ENCODE assay signal across 8 cellular contexts in genomic region chr22:24206460-24207263, GRCh38. TPM values are rescaled to one million over a fixed set of nuclear protein-coding genes. Genes with fewer than 3 reads are reported as not detected.
DNase-seq lines count a peak whose midpoint lies in the region; ATAC-seq and TF ChIP-seq lines count a peak whose summit lies in the region.
"Not testable (repeated sequence)": the region's sequence is repeated elsewhere in the genome, so short reads cannot be mapped to it uniquely, and the experiment has no call there.

No MANE protein-coding gene starts in this region.

- H3K9me3 ChIP-seq in AG04450 (ENCODE audit: control insufficient read depth, insufficient read depth, low read length); IMR-90 (ENCODE audit: control insufficient read depth, insufficient read depth, low read length); right atrium auricular region; naive thymus-derived CD4-positive, alpha-beta T cell (ENCODE audit: control insufficient read depth in 2 of 3, low read length in 3 of 3): not testable (repeated sequence)

- 100% methylated on average over 1 of the region's 15 CpGs; no CpG with 5 or more reads in 1 of the 2 experiments for WGBS in IMR-90 (ENCODE audit: extremely low coverage in 2 of 2, insufficient read length in 1 of 2), 2 experiments

- H3K27me3 Mint-ChIP-seq in activated CD8-positive, alpha-beta memory T cell treated with anti-CD3 and anti-CD28 coated beads, Interleukin-2, amount 10 ng/mL, durations not matched to agents 7 days and 5 days; naive thymus-derived CD4-positive, alpha-beta T cell; stimulated activated memory B cell treated with anti-CD40 and anti-IgM and Interleukin-4, amounts not matched to agents 10 μg/mL and 1 μg/mL and 100 μg/mL, for 72 hours: not testable (repeated sequence)

- TF ChIP-seq RAD21 in IMR-90 (IDR thresholded peaks at IDR 0.05; ENCODE audit: low read length): not testable (repeated sequence)

- peak overlapping the region; percentile 23; the same call in 1 of the 2 replicates for H3K4me2 ChIP-seq in IMR-90 (ENCODE audit: low read depth, low read length)

- peaks cover 49% of the 10 kb centered on the region for H3K4me1 Mint-ChIP-seq in activated CD8-positive, alpha-beta memory T cell treated with anti-CD3 and anti-CD28 coated beads, Interleukin-2, amount 10 ng/mL, durations not matched to agents 7 days and 5 days
- H3K4me1 Mint-ChIP-seq in naive thymus-derived CD4-positive, alpha-beta T cell: peaks cover 14 to 44% (median 19%) of the 10 kb centered on the region in 7 donors
- peaks cover 27% of the 10 kb centered on the region for H3K4me1 Mint-ChIP-seq in stimulated activated memory B cell treated with anti-CD40 and anti-IgM and Interleukin-4, amounts not matched to agents 10 μg/mL and 1 μg/mL and 100 μg/mL, for 72 hours

- peak overlapping the region; percentile 93 for H3K4ac ChIP-seq in IMR-90 (ENCODE audit: low read depth, low read length)

- CTCF ChIA-PET in AG04450 (lab: Charles Lee): interaction anchor here (0.6 to 1.3 kb wide), 3 partner anchors 41 to 102 kb away, joined by 3 to 4 read pairs (median 3); no protein-coding TSS in a partner anchor
- CTCF ChIA-PET in IMR-90 (lab: Yijun Ruan, JAX); naive thymus-derived CD4-positive, alpha-beta T cell (lab: Charles Lee): not testable (repeated sequence)
- CTCF ChIA-PET in activated CD8-positive, alpha-beta memory T cell treated with anti-CD3 and anti-CD28 coated beads, Interleukin-2, amount 10 ng/mL, durations not matched to agents 7 days and 5 days (lab: Charles Lee): interaction anchor here (0.6 to 3.6 kb wide), 8 partner anchors 8 to 49 kb away, joined by 3 to 17 read pairs (median 4); no protein-coding TSS in a partner anchor

- not testable (repeated sequence) for H3K79me1 ChIP-seq in IMR-90 (ENCODE audit: low read depth in 1 of 2, low read length in 2 of 2)

- not testable (repeated sequence) for DNase-seq in AG04450 (ENCODE audit: low read depth, low spot score); activated CD8-positive, alpha-beta memory T cell treated with anti-CD3 and anti-CD28 coated beads, Interleukin-2, amount 10 ng/mL, durations not matched to agents 7 days and 5 days; right atrium auricular region (ENCODE audit: low spot score); naive thymus-derived CD4-positive, alpha-beta T cell
- DNase-seq in IMR-90: peak; percentile 35
- peak; percentile 30 for DNase-seq in RPMI7951 (ENCODE audit: low read depth)
- peak; percentile 43 for DNase-seq in choroid plexus epithelial cell (ENCODE audit: low read depth)

- H4K91ac ChIP-seq in IMR-90 (ENCODE audit: insufficient read depth, low read depth, low read length): peak overlapping the region; percentile 91

- H2AK5ac ChIP-seq in IMR-90 (ENCODE audit: low read depth, low read length): peak overlapping the region; percentile 96

- H3K14ac ChIP-seq in IMR-90 (replicated peaks; ENCODE audit: low read depth, low read length): peak overlapping the region; percentile 94

- peak overlapping the region; percentile 98 for H2BK20ac ChIP-seq in IMR-90 (ENCODE audit: low read depth, low read length)

- peak overlapping the region; percentile 89 for H3K56ac ChIP-seq in IMR-90 (ENCODE audit: extremely low read depth, insufficient read depth, low read length)

- dilution Hi-C loops in IMR-90 (cut with HindIII; ENCODE audit: low sequenced_read_pairs, unreplicated experiment): not testable (repeated sequence)

- H3K4me1 ChIP-seq in IMR-90 (ENCODE audit: control insufficient read depth, insufficient read depth, low read length) (peaks cover 24% of the 10 kb centered on the region), right atrium auricular region (peaks cover 0 to 22% of the 10 kb centered on the region in 2 donors)
- peaks cover 0 to 11% of the 10 kb centered on the region in 2 donors for H3K4me1 ChIP-seq in naive thymus-derived CD4-positive, alpha-beta T cell (ENCODE audit: control insufficient read depth in 2 of 2, insufficient read depth in 2 of 2, low read length in 2 of 2)

- not testable (repeated sequence) for H3K27me3 ChIP-seq in AG04450 (ENCODE audit: control insufficient read depth, insufficient read depth, low read length); IMR-90 (ENCODE audit: control insufficient read depth, insufficient read depth, low read length); right atrium auricular region; naive thymus-derived CD4-positive, alpha-beta T cell (ENCODE audit: control insufficient read depth in 2 of 2, insufficient read depth in 2 of 2, low read length in 2 of 2)

- H3K23ac ChIP-seq in IMR-90 (ENCODE audit: low read depth, low read length): peak overlapping the region; percentile 70

- H3K27ac ChIP-seq in AG04450 (ENCODE audit: low read depth, low read length) (peak overlapping the region; percentile 96), IMR-90 (ENCODE audit: insufficient read depth, low read length) (peak overlapping the region; percentile 89), right atrium auricular region (peak overlapping the region; percentile 75 to 89)
- H3K27ac ChIP-seq in naive thymus-derived CD4-positive, alpha-beta T cell (ENCODE audit: low read depth, low read length): not testable (repeated sequence)

- H3K4me3 ChIP-seq in AG04450 (ENCODE audit: low read depth, low read length); IMR-90 (ENCODE audit: insufficient read depth, low read depth, low read length); choroid plexus epithelial cell (ENCODE audit: low read depth, low read length); right atrium auricular region; naive thymus-derived CD4-positive, alpha-beta T cell (ENCODE audit: low read length): not testable (repeated sequence)

- TF ChIP-seq CTCF in AG04450 (IDR thresholded peaks at IDR 0.05; ENCODE audit: low read depth, low read length); IMR-90 (conservative IDR thresholded peaks at IDR 0.05; ENCODE audit: low read depth, low read length); choroid plexus epithelial cell (conservative IDR thresholded peaks at IDR 0.05; ENCODE audit: low read depth, low read length); right atrium auricular region (IDR thresholded peaks at IDR 0.05): not testable (repeated sequence)

- peak overlapping the region; percentile 99 for H2BK5ac ChIP-seq in IMR-90 (ENCODE audit: low read depth, low read length, poor library complexity, severe bottlenecking)

- H3K9me3 Mint-ChIP-seq in activated CD8-positive, alpha-beta memory T cell treated with anti-CD3 and anti-CD28 coated beads, Interleukin-2, amount 10 ng/mL, durations not matched to agents 7 days and 5 days (ENCODE audit: low read depth); naive thymus-derived CD4-positive, alpha-beta T cell; stimulated activated memory B cell treated with anti-CD40 and anti-IgM and Interleukin-4, amounts not matched to agents 10 μg/mL and 1 μg/mL and 100 μg/mL, for 72 hours: not testable (repeated sequence)

- H4K5ac ChIP-seq in IMR-90 (ENCODE audit: low read depth, low read length): peak overlapping the region; percentile 83; the same call in 1 of the 2 replicates

- not testable (repeated sequence) for BruUV-seq in IMR-90 (replicated peaks; lab: Mats Ljungman, UMichigan)

- peak overlapping the region; percentile 77 to 90 for H4K8ac ChIP-seq in IMR-90 (ENCODE audit: low read depth in 2 of 2, low read length in 2 of 2)

- H3K9me1 ChIP-seq in IMR-90 (ENCODE audit: insufficient read depth, low read length): not testable (repeated sequence)

- peak overlapping the region; percentile 57; the same call in 1 of the 2 replicates for H3K9ac ChIP-seq in IMR-90 (ENCODE audit: low read depth, low read length)

- not testable (repeated sequence) for H3K36me3 Mint-ChIP-seq in activated CD8-positive, alpha-beta memory T cell treated with anti-CD3 and anti-CD28 coated beads, Interleukin-2, amount 10 ng/mL, durations not matched to agents 7 days and 5 days; naive thymus-derived CD4-positive, alpha-beta T cell; stimulated activated memory B cell treated with anti-CD40 and anti-IgM and Interleukin-4, amounts not matched to agents 10 μg/mL and 1 μg/mL and 100 μg/mL, for 72 hours

- POLR2A ChIA-PET in AG04450 (lab: Yijun Ruan, JAX): interaction anchor here (0.6 to 1.8 kb wide), 2 partner anchors 25 to 39 kb away, joined by 5 to 7 read pairs; partner anchors contain the start of gene GGT5
- POLR2A ChIA-PET in IMR-90 (lab: Charles Lee; ENCODE audit: unreplicated experiment); naive thymus-derived CD4-positive, alpha-beta T cell (lab: Charles Lee): not testable (repeated sequence)

- H3K4me3 Mint-ChIP-seq in activated CD8-positive, alpha-beta memory T cell treated with anti-CD3 and anti-CD28 coated beads, Interleukin-2, amount 10 ng/mL, durations not matched to agents 7 days and 5 days; stimulated activated memory B cell treated with anti-CD40 and anti-IgM and Interleukin-4, amounts not matched to agents 10 μg/mL and 1 μg/mL and 100 μg/mL, for 72 hours: not testable (repeated sequence)
- peak overlapping the region in 3 of 10 donors; percentile 39 to 54 (median 52) for H3K4me3 Mint-ChIP-seq in naive thymus-derived CD4-positive, alpha-beta T cell

- H2BK15ac ChIP-seq in IMR-90 (ENCODE audit: low read depth, low read length): peak overlapping the region; percentile 71

- peak overlapping the region; percentile 89 for H3K27ac Mint-ChIP-seq in activated CD8-positive, alpha-beta memory T cell treated with anti-CD3 and anti-CD28 coated beads, Interleukin-2, amount 10 ng/mL, durations not matched to agents 7 days and 5 days
- peak overlapping the region in 6 of 9 donors; percentile 18 to 94 (median 60) for H3K27ac Mint-ChIP-seq in naive thymus-derived CD4-positive, alpha-beta T cell
- peak overlapping the region; percentile 25 for H3K27ac Mint-ChIP-seq in stimulated activated memory B cell treated with anti-CD40 and anti-IgM and Interleukin-4, amounts not matched to agents 10 μg/mL and 1 μg/mL and 100 μg/mL, for 72 hours

- intact Hi-C loops in IMR-90 (cut with micrococcal nuclease): loop anchor here (5.0 kb wide), 1 partner anchor 41 kb away; the partner anchor contains the start of gene GGT5
- intact Hi-C loops in naive thymus-derived CD4-positive, alpha-beta T cell (cut with micrococcal nuclease): loop anchor here in 1 of 2 donors (5.0 kb wide), 1 partner anchor 36 kb away; no protein-coding TSS in a partner anchor

- H2AK9ac ChIP-seq in IMR-90 (replicated peaks; ENCODE audit: low read depth, low read length, poor library complexity): peak overlapping the region; percentile 73

- ATAC-seq in IMR-90 (ENCODE audit: low read depth): peak; percentile 55
- not testable (repeated sequence) for ATAC-seq in activated CD8-positive, alpha-beta memory T cell treated with anti-CD3 and anti-CD28 coated beads, Interleukin-2, amount 10 ng/mL, durations not matched to agents 7 days and 5 days; naive thymus-derived CD4-positive, alpha-beta T cell
- peak; percentile 41 for ATAC-seq in stimulated activated memory B cell treated with anti-CD40 and anti-IgM and Interleukin-4, amounts not matched to agents 10 μg/mL and 1 μg/mL and 100 μg/mL, for 72 hours

- H3K36me3 ChIP-seq in IMR-90 (ENCODE audit: control insufficient read depth, insufficient read depth, low read length); right atrium auricular region; naive thymus-derived CD4-positive, alpha-beta T cell (ENCODE audit: control insufficient read depth in 2 of 3, insufficient read depth in 3 of 3, low read length in 3 of 3): not testable (repeated sequence)

- H3K18ac ChIP-seq in IMR-90 (ENCODE audit: low read depth, low read length): peak overlapping the region; percentile 98

- not testable (repeated sequence) for TF ChIP-seq POLR2A in IMR-90 (IDR thresholded peaks at IDR 0.05; ENCODE audit: low read depth, low read length)

- H2AFZ ChIP-seq in IMR-90 (replicated peaks; ENCODE audit: low read length, poor library complexity): not testable (repeated sequence)

- not testable (repeated sequence) for H4K20me1 ChIP-seq in IMR-90 (ENCODE audit: insufficient read depth, low read length)

- peak overlapping the region; percentile 97 for H2BK120ac ChIP-seq in IMR-90 (ENCODE audit: low read depth, low read length)

- in situ Hi-C loops in IMR-90 (cut with MboI; ENCODE audit: low sequenced_read_pairs): not testable (repeated sequence)

RNA-seq across cellular contexts. Expression of gene SUSD2, which starts 25.4 kb away (rescaled TPM):
- polyA plus RNA-seq in AG04450 (2011; rRNA removed) (0.63 and 1.1 TPM in 2 replicates), IMR-90 (2012; rRNA removed) (1.6 and 2.4 TPM in 2 replicates)
- 0.09 and 0.32 TPM in 2 replicates for polyA minus RNA-seq in AG04450 (2011; rRNA and poly(A)+ RNA removed)
- total RNA-seq in IMR-90 (2012; rRNA removed) (0.18 and 0.28 TPM in 2 replicates), right atrium auricular region (1 to 10 TPM; 4.9 to 9.5 TPM)
- 1.1 and 1.9 TPM in 2 replicates for polyA plus RNA-seq in IMR-90 (2012; cell fraction: cytosol; rRNA removed)
- 1.9 and 4.1 TPM in 2 replicates for polyA plus RNA-seq in IMR-90 (2012; cell fraction: nucleus; rRNA removed; ENCODE audit: low replicate concordance)
- total RNA-seq in RPMI7951 (2014; rRNA removed; shearing (Covaris generic)): 0.39 and 0.96 TPM in 2 replicates
- total RNA-seq in activated CD8-positive, alpha-beta memory T cell treated with anti-CD3 and anti-CD28 coated beads, Interleukin-2, amount 10 ng/mL, durations not matched to agents 7 days and 5 days: under 1 TPM; 0.52 to 0.96 TPM
- 1 to 10 TPM; 1.0 to 2.3 (median 1.7) TPM for total RNA-seq in naive thymus-derived CD4-positive, alpha-beta T cell
- under 1 TPM in 1 of 2 donors, not detected in 1; 0.40 TPM for polyA plus RNA-seq in naive thymus-derived CD4-positive, alpha-beta T cell

RNA-seq across cellular contexts. Expression of gene GGT5, which starts 38.2 kb away (rescaled TPM):
- 4.4 TPM in 2 replicates for polyA plus RNA-seq in AG04450 (2011; rRNA removed)
- 0.43 and 0.83 TPM in 2 replicates for polyA minus RNA-seq in AG04450 (2011; rRNA and poly(A)+ RNA removed)
- 0.18 and 0.28 TPM in 2 replicates for total RNA-seq in IMR-90 (2012; rRNA removed)
- 3.1 and 5.8 TPM in 2 replicates for polyA plus RNA-seq in IMR-90 (2012; rRNA removed)
- 0.58 and 3.1 TPM in 2 replicates for polyA plus RNA-seq in IMR-90 (2012; cell fraction: cytosol; rRNA removed)
- polyA plus RNA-seq in IMR-90 (2012; cell fraction: nucleus; rRNA removed; ENCODE audit: low replicate concordance): 15.2 and 20.3 TPM in 2 replicates
- total RNA-seq in RPMI7951 (2014; rRNA removed; shearing (Covaris generic)): under 0.01 TPM in 1 of 2 replicates, not detected in the other
- under 1 TPM in 1 of 2 experiments, not detected in 1; 0.40 TPM for total RNA-seq in activated CD8-positive, alpha-beta memory T cell treated with anti-CD3 and anti-CD28 coated beads, Interleukin-2, amount 10 ng/mL, durations not matched to agents 7 days and 5 days
- 10 to 100 TPM; 36.2 to 58.7 TPM for total RNA-seq in right atrium auricular region
- under 1 TPM in 4 of 5 experiments, not detected in 1; 0.14 to 0.77 (median 0.42) TPM for total RNA-seq in naive thymus-derived CD4-positive, alpha-beta T cell
- polyA plus RNA-seq in naive thymus-derived CD4-positive, alpha-beta T cell: not detected

Comparison
In these comparisons a context has a peak if more than half of its experiments do, and no peak if none do; other contexts are left out.
1. H3K27ac Mint-ChIP-seq: peak in every context shown above with its lines; median percentile 89 in activated CD8-positive, alpha-beta memory T cell treated with anti-CD3 and anti-CD28 coated beads, Interleukin-2, amount 10 ng/mL, durations not matched to agents 7 days and 5 days; 60 in naive thymus-derived CD4-positive, alpha-beta T cell; 25 in stimulated activated memory B cell treated with anti-CD40 and anti-IgM and Interleukin-4, amounts not matched to agents 10 μg/mL and 1 μg/mL and 100 μg/mL, for 72 hours.
2. RNA of gene GGT5, which starts 38.2 kb away (total RNA-seq): 36.2 to 58.7 TPM in right atrium auricular region; 0.40 TPM in activated CD8-positive, alpha-beta memory T cell treated with anti-CD3 and anti-CD28 coated beads, Interleukin-2, amount 10 ng/mL, durations not matched to agents 7 days and 5 days, 0.14 to 0.77 TPM in naive thymus-derived CD4-positive, alpha-beta T cell, 0.18 to 0.28 TPM in IMR-90 and under 0.01 TPM in RPMI7951; every median in the first group is over 10 times any median in the second.